ENCODE assay signal across 8 cellular contexts in the genomic region with DNA sequence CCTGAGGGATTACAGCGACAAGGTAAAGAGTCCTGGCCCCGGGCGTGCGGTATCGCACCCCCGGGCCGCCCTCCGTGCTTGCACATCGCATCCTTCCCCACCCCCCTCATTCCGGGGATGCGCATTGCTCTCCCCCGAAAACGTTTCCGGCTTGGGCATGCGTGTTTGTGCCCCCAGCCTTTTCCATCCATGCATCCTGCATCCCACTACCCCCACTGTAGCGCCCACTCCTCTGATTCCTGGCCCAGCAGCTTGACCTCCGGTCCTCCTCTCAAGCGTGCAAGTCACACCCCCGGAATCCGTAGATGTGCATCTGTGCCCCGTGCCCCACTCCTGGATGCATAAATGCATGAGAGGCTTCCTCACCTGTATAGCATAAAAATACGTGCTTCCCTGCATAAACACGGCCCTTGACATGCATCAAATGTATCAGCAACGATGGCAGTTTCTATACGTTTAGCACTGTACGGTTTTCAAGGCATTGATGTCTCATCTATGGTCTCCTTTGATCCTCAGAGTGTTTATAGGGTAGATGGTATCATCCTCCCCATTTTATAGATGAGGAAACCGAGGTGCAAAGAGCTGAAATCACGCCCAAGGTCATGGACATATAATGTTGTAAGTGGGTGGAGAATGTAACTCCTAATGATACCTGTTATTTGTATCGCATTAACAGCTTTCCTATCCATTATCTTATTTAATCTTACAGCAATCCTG. TPM values are rescaled to one million over a fixed set of nuclear protein-coding genes. Genes with fewer than 3 reads are reported as not detected.
A peak's percentile ranks its signal among the peaks of the same experiment; 100 is the strongest.
DNase-seq lines count a peak whose midpoint lies in the region; ATAC-seq and TF ChIP-seq lines count a peak whose summit lies in the region.

No MANE protein-coding gene starts in this region.

- DNase-seq in Ammon's horn (ENCODE audit: low spot score) (peak; percentile 39), GM19238 (ENCODE audit: insufficient read length, low spot score) (peak; percentile 30), MG63 (no peak), mesenchymal stem cell (no peak), upper lobe of right lung (no peak), HPDE6-E6E7 (ENCODE audit: extremely low spot score) (no peak)

- WGBS in mesenchymal stem cell = under 1% methylated on average over 27 of the region's 29 CpGs

- peaks cover 40% of the 10 kb centered on the region for H3K36me3 Mint-ChIP-seq in brain

- H3K4me1 Mint-ChIP-seq in brain = peaks cover 47% of the 10 kb centered on the region

- H3K27me3 ChIP-seq in MG63 = no peaks in the 10 kb centered on the region
- H3K27me3 ChIP-seq in mesenchymal stem cell (ENCODE audit: control insufficient read depth in 1 of 2, insufficient read depth in 1 of 2, low read length in 2 of 2) = no peaks in the 10 kb centered on the region
- no peaks in the 10 kb centered on the region for H3K27me3 ChIP-seq in upper lobe of right lung

- H2BK5ac ChIP-seq in mesenchymal stem cell (ENCODE audit: low read depth, low read length, poor library complexity, severe bottlenecking) = peak overlapping the region; percentile 69

- H3K9me3 ChIP-seq in MG63 (no peaks in the 10 kb centered on the region), mesenchymal stem cell (ENCODE audit: control insufficient read depth, low read length) (no peaks in the 10 kb centered on the region), upper lobe of right lung (no peaks in the 10 kb centered on the region)

- no peak overlapping the region for H2BK120ac ChIP-seq in mesenchymal stem cell (ENCODE audit: low read depth, low read length)

- no peak overlapping the region for H2AK5ac ChIP-seq in mesenchymal stem cell (ENCODE audit: low read length, severe bottlenecking)

- ATAC-seq in upper lobe of right lung (no peak), HG02571 (IDR thresholded peaks at IDR 0.05; ENCODE audit: unreplicated experiment) (no peak)

- peak overlapping the region; percentile 67 for H4K91ac ChIP-seq in mesenchymal stem cell (ENCODE audit: low read length)

- peak overlapping the region; percentile 45 for H4K8ac ChIP-seq in mesenchymal stem cell (ENCODE audit: low read length)

- peaks cover 5% of the 10 kb centered on the region for H3K4me1 ChIP-seq in mesenchymal stem cell (ENCODE audit: control insufficient read depth, insufficient read depth, low read depth, low read length)
- peaks cover 13% of the 10 kb centered on the region for H3K4me1 ChIP-seq in upper lobe of right lung

- peak overlapping the region in 1 of 2 experiments; percentile 3 for H3K23ac ChIP-seq in mesenchymal stem cell (ENCODE audit: low read length in 2 of 2)

- H3K36me3 ChIP-seq in MG63 = no peaks in the 10 kb centered on the region
- no peaks in the 10 kb centered on the region for H3K36me3 ChIP-seq in mesenchymal stem cell (ENCODE audit: control insufficient read depth in 1 of 2, insufficient read depth in 2 of 2, low read depth in 1 of 2, low read length in 2 of 2)
- H3K36me3 ChIP-seq in upper lobe of right lung = no peaks in the 10 kb centered on the region

- H3K4me2 ChIP-seq in mesenchymal stem cell (ENCODE audit: low read length, poor library complexity, severe bottlenecking) = peak overlapping the region; percentile 78

- peaks cover 13% of the 10 kb centered on the region for H3K79me1 ChIP-seq in mesenchymal stem cell (replicated peaks; ENCODE audit: low read length, poor library complexity, severe bottlenecking)

- peak overlapping the region; percentile 99 to 100 (median 99) for H3K27ac Mint-ChIP-seq in brain

- TF ChIP-seq CTCF in brain (conservative IDR thresholded peaks at IDR 0.05) (no peak), upper lobe of right lung (IDR thresholded peaks at IDR 0.05) (no peak)

- peak overlapping the region; percentile 97 for H3K9ac ChIP-seq in mesenchymal stem cell (ENCODE audit: low read length)

- peaks cover 0 to 5% (median 0%) of the 10 kb centered on the region in 5 experiments for H3K9me3 Mint-ChIP-seq in brain

- peak overlapping the region; percentile 89 to 96 (median 91) for H3K4me3 Mint-ChIP-seq in brain

- H3K4me3 ChIP-seq in MG63 (peak overlapping the region; percentile 64), mesenchymal stem cell (ENCODE audit: insufficient read depth in 1 of 2, low read depth in 1 of 2, low read length in 2 of 2) (peak overlapping the region; percentile 88 to 97), upper lobe of right lung (peak overlapping the region; percentile 90)

- intact Hi-C loops in upper lobe of right lung (cut with DNase I) = no loop called here

- peak overlapping the region in 1 of 2 experiments; percentile 91 for H3K14ac ChIP-seq in mesenchymal stem cell (ENCODE audit: low read length in 2 of 2)

- H3K18ac ChIP-seq in mesenchymal stem cell (ENCODE audit: low read depth in 1 of 2, low read length in 2 of 2) = peak overlapping the region; percentile 73 to 89

- peak overlapping the region; percentile 78 for H2AFZ ChIP-seq in mesenchymal stem cell (ENCODE audit: low read depth, low read length)

- peak overlapping the region in 1 of 2 experiments; percentile 44 for H3K4ac ChIP-seq in mesenchymal stem cell (ENCODE audit: low read depth in 1 of 2, low read length in 2 of 2)

- H2BK12ac ChIP-seq in mesenchymal stem cell (ENCODE audit: low read length in 2 of 2) = no peak overlapping the region

- H2BK15ac ChIP-seq in mesenchymal stem cell (ENCODE audit: low read depth, poor library complexity, severe bottlenecking) = no peak overlapping the region

- peaks cover 4% of the 10 kb centered on the region for H3K27me3 Mint-ChIP-seq in brain

- H3K27ac ChIP-seq in mesenchymal stem cell (ENCODE audit: low read length, poor library complexity, severe bottlenecking) (peak overlapping the region; percentile 46), upper lobe of right lung (peak overlapping the region; percentile 97)

RNA-seq across cellular contexts. Expression of gene RIC8B, which starts 0.5 kb away (rescaled TPM):
- total RNA-seq in MG63 (2014; rRNA removed; shearing (Covaris generic); ENCODE audit: low replicate concordance) = 10.1 and 13.5 TPM in 2 replicates
- 13.3 TPM for polyA plus RNA-seq in brain (ENCODE audit: insufficient read depth, low read depth, low replicate concordance)
- polyA plus RNA-seq in mesenchymal stem cell (2013, experiment 1 of 2) = 7.6 TPM
- polyA plus RNA-seq in mesenchymal stem cell (2013, experiment 2 of 2) = 6.9 TPM
- 11.6 TPM for total RNA-seq in upper lobe of right lung

Comparison
In these comparisons a context has a peak if more than half of its experiments do, and no peak if none do; other contexts are left out.
1. DNase-seq: peak in Ammon's horn (single experiment) and GM19238 (single experiment); none in MG63 (single experiment), mesenchymal stem cell (single experiment), upper lobe of right lung (single experiment) and HPDE6-E6E7 (single experiment).
2. Peak in every context shown above with its lines, with median percentiles within 50 percentile points of each other: H3K4me3 ChIP-seq.